Comparison of ENCODE assay signal across 18 cellular contexts in the genomic region with DNA sequence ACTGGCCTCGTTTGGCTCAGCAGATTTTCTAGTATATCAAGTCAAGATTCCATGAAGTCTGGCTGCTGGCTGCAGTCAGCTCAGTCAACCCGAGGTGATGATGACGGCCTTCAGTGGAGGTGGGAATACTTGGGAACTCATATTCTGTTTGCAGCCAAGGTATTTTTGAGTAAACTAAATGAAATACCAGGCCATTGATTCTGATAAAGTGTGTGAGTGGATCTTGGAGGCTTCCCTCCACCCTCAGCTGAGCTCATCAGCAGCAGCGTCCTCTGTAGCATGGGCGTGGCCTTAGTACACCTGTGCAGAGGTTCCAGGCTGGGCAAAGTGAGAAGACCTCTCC. TPM values are rescaled to one million over a fixed set of nuclear protein-coding genes. Genes with fewer than 3 reads are reported as not detected.
DNase-seq lines count a peak whose midpoint lies in the region; ATAC-seq and TF ChIP-seq lines count a peak whose summit lies in the region.
"Had no signal": no experiment of that assay in that cellular context is flagged by ENCODE, and none has a peak within 500 bp of the region (broad histone marks: within the 10 kb centered on the region; RNA-seq: fewer than 3 reads in every experiment).

No MANE protein-coding gene starts in this region.

- no peaks in the 10 kb centered on the region for H3K9me3 ChIP-seq in HUES48 (ENCODE audit: control insufficient read depth, insufficient read depth, low read length)
- H3K9me3 ChIP-seq in hepatocyte (ENCODE audit: low read depth), result no peaks in the 10 kb centered on the region
- H3K9me3 ChIP-seq in trophoblast cell (ENCODE audit: insufficient read depth, low read depth, low read length), result no peaks in the 10 kb centered on the region
- H3K9me3 ChIP-seq: BLaER1 treated with 17β-estradiol and CSF1 and Interleukin-3, amounts not matched to agents 10 nM and 100 nM; HAP-1 had no signal

- H3K27ac ChIP-seq in HUES48 (ENCODE audit: low read depth, low read length), result peak overlapping the region; percentile 48
- H3K27ac ChIP-seq in hepatocyte, result peak overlapping the region; percentile 67
- no peak overlapping the region for H3K27ac ChIP-seq in trophoblast cell (ENCODE audit: low read depth, low read length)
- H3K27ac ChIP-seq: BLaER1 treated with 17β-estradiol and CSF1 and Interleukin-3, amounts not matched to agents 10 nM and 100 nM had no signal

- H2BK120ac ChIP-seq in trophoblast cell (ENCODE audit: insufficient read depth, low read length, poor library complexity), result no peak overlapping the region

- no peak overlapping the region for H4K12ac ChIP-seq in trophoblast cell (ENCODE audit: low read depth, low read length)

- CTCF ChIA-PET in activated naive CD4-positive, alpha-beta T cell treated with anti-CD3 and anti-CD28 coated beads for 36 hours (lab: Charles Lee), result interaction anchor here (0.6 kb wide), 1 partner anchor 30 kb away, joined by 4 read pairs; no protein-coding TSS in a partner anchor

- no peak for ATAC-seq in activated naive CD4-positive, alpha-beta T cell treated with anti-CD3 and anti-CD28 coated beads, Interleukin-2, amount 50 U/mL, for 72 hours
- ATAC-seq in GM19452 (IDR thresholded peaks at IDR 0.05; ENCODE audit: unreplicated experiment), result no peak

- no peak for DNase-seq in activated naive CD4-positive, alpha-beta T cell treated with anti-CD3 and anti-CD28 coated beads for 36 hours
- no peak for DNase-seq in activated naive CD4-positive, alpha-beta T cell treated with anti-CD3 and anti-CD28 coated beads, Interleukin-2, amount 50 U/mL, for 72 hours (ENCODE audit: low spot score in 2 of 2)
- DNase-seq in hepatocyte (ENCODE audit: low spot score) (peak; percentile 47), trophoblast cell (no peak), immature natural killer cell (no peak)
- DNase-seq in effector CD4-positive, alpha-beta T cell, result no peak
- DNase-seq: COR-L47, EL, NCI-H1105 treated with DMSO at 0.1 percent for 48 hours, NCI-H2171, NCI-H446, NCI-H774, RPMI8226 had no signal

- no peak overlapping the region for H3K23ac ChIP-seq in trophoblast cell (ENCODE audit: low read length)

- H3K27me3 ChIP-seq in HUES48 (ENCODE audit: control insufficient read depth, insufficient read depth, low read length) (no peaks in the 10 kb centered on the region), hepatocyte (no peaks in the 10 kb centered on the region), trophoblast cell (ENCODE audit: insufficient read depth, low read length) (no peaks in the 10 kb centered on the region)
- H3K27me3 ChIP-seq: BLaER1 treated with 17β-estradiol and CSF1 and Interleukin-3, amounts not matched to agents 10 nM and 100 nM had no signal

- WGBS in hepatocyte (ENCODE audit: low lambda C conversion rate, missing lambda C conversion rate), result 70% methylated on average over 5 of the region's 5 CpGs
- no CpG with 5 or more reads among the region's 5 CpGs for WGBS in trophoblast cell (ENCODE audit: extremely low coverage, insufficient coverage, insufficient read length)

- H3K4ac ChIP-seq in trophoblast cell (ENCODE audit: low read depth, low read length), result no peak overlapping the region

- H3K9ac ChIP-seq in HUES48 (ENCODE audit: low read depth, low read length), result no peak overlapping the region
- H3K9ac ChIP-seq in trophoblast cell (ENCODE audit: low read length), result no peak overlapping the region
- H3K9ac ChIP-seq: BLaER1 treated with 17β-estradiol and CSF1 and Interleukin-3, amounts not matched to agents 10 nM and 100 nM had no signal

- no peak overlapping the region for H2BK12ac ChIP-seq in trophoblast cell (ENCODE audit: low read length)

- no peak overlapping the region for H2BK5ac ChIP-seq in trophoblast cell (ENCODE audit: low read depth, low read length, poor library complexity)

- H2AK5ac ChIP-seq in trophoblast cell (ENCODE audit: low read length), result no peak overlapping the region

- no peak overlapping the region for H3K4me3 ChIP-seq in HUES48 (ENCODE audit: low read depth, low read length)
- no peak overlapping the region for H3K4me3 ChIP-seq in hepatocyte
- H3K4me3 ChIP-seq in trophoblast cell (ENCODE audit: low read depth, low read length), result no peak overlapping the region
- H3K4me3 ChIP-seq: BLaER1 treated with 17β-estradiol and CSF1 and Interleukin-3, amounts not matched to agents 10 nM and 100 nM; HAP-1 had no signal

- peak overlapping the region; percentile 52 for H3K27ac Mint-ChIP-seq in activated naive CD4-positive, alpha-beta T cell treated with anti-CD3 and anti-CD28 coated beads for 36 hours
- H3K27ac Mint-ChIP-seq in activated naive CD4-positive, alpha-beta T cell treated with anti-CD3 and anti-CD28 coated beads, Interleukin-2, amount 50 U/mL, for 72 hours, result peak overlapping the region in 1 of 2 donors; percentile 58
- no peak overlapping the region for H3K27ac Mint-ChIP-seq in immature natural killer cell

- H3K36me3 ChIP-seq in HUES48 (ENCODE audit: control insufficient read depth, insufficient read depth, low read length) (peaks cover 42% of the 10 kb centered on the region), hepatocyte (replicated peaks; ENCODE audit: insufficient read depth, low read depth) (no peaks in the 10 kb centered on the region), trophoblast cell (ENCODE audit: control insufficient read depth in 1 of 2, insufficient read depth in 2 of 2, low read length in 2 of 2) (peaks cover 22 to 31% of the 10 kb centered on the region in 2 experiments)

- no peak overlapping the region for H3K14ac ChIP-seq in trophoblast cell (ENCODE audit: low read length)

- H3K36me3 Mint-ChIP-seq in activated naive CD4-positive, alpha-beta T cell treated with anti-CD3 and anti-CD28 coated beads for 36 hours (ENCODE audit: low read depth), result peaks cover 20% of the 10 kb centered on the region
- peaks cover 7 to 13% of the 10 kb centered on the region in 2 donors for H3K36me3 Mint-ChIP-seq in activated naive CD4-positive, alpha-beta T cell treated with anti-CD3 and anti-CD28 coated beads, Interleukin-2, amount 50 U/mL, for 72 hours
- H3K36me3 Mint-ChIP-seq in immature natural killer cell, result peaks cover under 1 to 32% (median 8%) of the 10 kb centered on the region in 3 donors

- H4K8ac ChIP-seq in trophoblast cell (ENCODE audit: low read depth, low read length), result no peak overlapping the region

- no peak overlapping the region for H3K4me3 Mint-ChIP-seq in activated naive CD4-positive, alpha-beta T cell treated with anti-CD3 and anti-CD28 coated beads for 36 hours
- no peak overlapping the region for H3K4me3 Mint-ChIP-seq in immature natural killer cell

- H3K9me2 ChIP-seq in hepatocyte (replicated peaks; ENCODE audit: insufficient read depth), result no peaks in the 10 kb centered on the region

- H3K79me2 ChIP-seq in hepatocyte, result peaks cover 64% of the 10 kb centered on the region
- H3K79me2 ChIP-seq in trophoblast cell (ENCODE audit: control insufficient read depth, insufficient read depth, low read length, poor library complexity), result no peaks in the 10 kb centered on the region

- H3K4me1 Mint-ChIP-seq in activated naive CD4-positive, alpha-beta T cell treated with anti-CD3 and anti-CD28 coated beads for 36 hours (ENCODE audit: low read depth), result peaks cover 7% of the 10 kb centered on the region
- peaks cover 21 to 57% of the 10 kb centered on the region in 2 donors for H3K4me1 Mint-ChIP-seq in immature natural killer cell

- peak overlapping the region; percentile 51 for H3K18ac ChIP-seq in trophoblast cell (ENCODE audit: low read length)

- H3K79me1 ChIP-seq in trophoblast cell (ENCODE audit: low read length), result no peaks in the 10 kb centered on the region

- H4K20me1 ChIP-seq in hepatocyte (ENCODE audit: insufficient read depth, poor library complexity, severe bottlenecking), result peaks cover 33% of the 10 kb centered on the region

- H2AFZ ChIP-seq in hepatocyte (no peak overlapping the region), trophoblast cell (ENCODE audit: insufficient read depth, low read length, poor library complexity) (no peak overlapping the region)

- peaks cover 14% of the 10 kb centered on the region for H3K4me1 ChIP-seq in HUES48 (ENCODE audit: control insufficient read depth, insufficient read depth, low read length)
- peaks cover 12% of the 10 kb centered on the region for H3K4me1 ChIP-seq in hepatocyte (ENCODE audit: insufficient read depth)
- H3K4me1 ChIP-seq in trophoblast cell (ENCODE audit: control insufficient read depth in 1 of 2, insufficient read depth in 2 of 2, low read length in 2 of 2), result peaks cover 0 to 4% of the 10 kb centered on the region in 2 experiments
- H3K4me1 ChIP-seq: BLaER1 treated with 17β-estradiol and CSF1 and Interleukin-3, amounts not matched to agents 10 nM and 100 nM; HAP-1 had no signal

- H3K27me3 Mint-ChIP-seq in activated naive CD4-positive, alpha-beta T cell treated with anti-CD3 and anti-CD28 coated beads for 36 hours (ENCODE audit: low read depth), result no peaks in the 10 kb centered on the region
- H3K27me3 Mint-ChIP-seq in immature natural killer cell (ENCODE audit: low read depth in 3 of 3), result no peaks in the 10 kb centered on the region

- intact Hi-C loops in activated naive CD4-positive, alpha-beta T cell treated with anti-CD3 and anti-CD28 coated beads for 36 hours (cut with micrococcal nuclease), result no loop called here

- no peaks in the 10 kb centered on the region for H3K9me3 Mint-ChIP-seq in activated naive CD4-positive, alpha-beta T cell treated with anti-CD3 and anti-CD28 coated beads for 36 hours
- H3K9me3 Mint-ChIP-seq in activated naive CD4-positive, alpha-beta T cell treated with anti-CD3 and anti-CD28 coated beads, Interleukin-2, amount 50 U/mL, for 72 hours, result no peaks in the 10 kb centered on the region
- no peaks in the 10 kb centered on the region for H3K9me3 Mint-ChIP-seq in immature natural killer cell

- no peak for TF ChIP-seq CTCF in hepatocyte (IDR thresholded peaks at IDR 0.05; ENCODE audit: poor library complexity)

- H3K4me2 ChIP-seq in hepatocyte, result peak overlapping the region; percentile 28
- no peak overlapping the region for H3K4me2 ChIP-seq in trophoblast cell (ENCODE audit: low read length)
- H3K4me2 ChIP-seq: BLaER1 treated with 17β-estradiol and CSF1 and Interleukin-3, amounts not matched to agents 10 nM and 100 nM had no signal

- H4K91ac ChIP-seq in trophoblast cell (ENCODE audit: low read depth, low read length), result no peak overlapping the region

RNA-seq across cellular contexts. Expression of a gene that starts 22.0 kb away (rescaled TPM):
- 10 to 100 TPM; 27.6 to 28.9 TPM for total RNA-seq in activated naive CD4-positive, alpha-beta T cell treated with anti-CD3 and anti-CD28 coated beads for 36 hours
- 10 to 100 TPM; 10.1 to 27.3 TPM for total RNA-seq in activated naive CD4-positive, alpha-beta T cell treated with anti-CD3 and anti-CD28 coated beads, Interleukin-2, amount 50 U/mL, for 72 hours
- total RNA-seq in hepatocyte, result 17.0 and 20.2 TPM in 2 replicates
- 23.8 and 32.2 TPM in 2 replicates for polyA plus RNA-seq in hepatocyte
- 9.8 and 9.9 TPM in 2 replicates for polyA plus RNA-seq in trophoblast cell (2013)
- polyA plus RNA-seq in immature natural killer cell, result 10 to 100 TPM; 10.9 to 19.9 (median 19.6) TPM

RNA-seq across cellular contexts. Expression of a gene that starts 28.5 kb away (rescaled TPM):
- 100 to 1,000 TPM; 102 to 103 TPM for total RNA-seq in activated naive CD4-positive, alpha-beta T cell treated with anti-CD3 and anti-CD28 coated beads for 36 hours
- total RNA-seq in activated naive CD4-positive, alpha-beta T cell treated with anti-CD3 and anti-CD28 coated beads, Interleukin-2, amount 50 U/mL, for 72 hours, result 100 to 1,000 TPM; 111 to 123 TPM
- total RNA-seq in hepatocyte, result 47.6 and 53.0 TPM in 2 replicates
- polyA plus RNA-seq in hepatocyte, result 56.5 and 57.2 TPM in 2 replicates
- 47.5 and 51.5 TPM in 2 replicates for polyA plus RNA-seq in trophoblast cell (2013)
- polyA plus RNA-seq in immature natural killer cell, result 100 to 1,000 TPM in 2 of 3 donors, 10 to 100 TPM in 1; 69.2 to 124 (median 113) TPM

RNA-seq across cellular contexts. Expression of a gene that starts 43.5 kb away (rescaled TPM):
- 10 to 100 TPM; 28.8 to 29.6 TPM for total RNA-seq in activated naive CD4-positive, alpha-beta T cell treated with anti-CD3 and anti-CD28 coated beads for 36 hours
- total RNA-seq in activated naive CD4-positive, alpha-beta T cell treated with anti-CD3 and anti-CD28 coated beads, Interleukin-2, amount 50 U/mL, for 72 hours, result 10 to 100 TPM; 28.3 to 54.2 TPM
- 13.4 and 15.6 TPM in 2 replicates for total RNA-seq in hepatocyte
- polyA plus RNA-seq in hepatocyte (15.3 and 15.5 TPM in 2 replicates), immature natural killer cell (10 to 100 TPM; 21.4 to 40.4 (median 31.9) TPM)
- polyA plus RNA-seq in trophoblast cell (2013), result 8.1 and 8.2 TPM in 2 replicates

RNA-seq across cellular contexts. Expression of a gene that starts 55.6 kb away (rescaled TPM):
- not detected for total RNA-seq in activated naive CD4-positive, alpha-beta T cell treated with anti-CD3 and anti-CD28 coated beads for 36 hours
- under 1 TPM in 1 of 2 donors, not detected in 1; 0.08 TPM for total RNA-seq in activated naive CD4-positive, alpha-beta T cell treated with anti-CD3 and anti-CD28 coated beads, Interleukin-2, amount 50 U/mL, for 72 hours
- total RNA-seq in hepatocyte, result 0.28 and 0.33 TPM in 2 replicates
- polyA plus RNA-seq in hepatocyte (0.36 TPM in 1 of 2 replicates, not detected in the other), immature natural killer cell (not detected)
- not detected in 2 replicates for polyA plus RNA-seq in trophoblast cell (2013)
- total RNA-seq: HT1080 had no signal
